In genomic region chr15:99143655-99144610, GRCh38 we compare ENCODE assay signal across 13 cellular contexts. TPM values are rescaled to one million over a fixed set of nuclear protein-coding genes. Genes with fewer than 3 reads are reported as not detected.
A peak's percentile ranks its signal among the peaks of the same experiment; 100 is the strongest.
DNase-seq lines count a peak whose midpoint lies in the region; ATAC-seq, FAIRE-seq and TF ChIP-seq lines count a peak whose summit lies in the region.
"Had no signal": no experiment of that assay in that cellular context is flagged by ENCODE, and none has a peak within 500 bp of the region (broad histone marks: within the 10 kb centered on the region; RNA-seq: fewer than 3 reads in every experiment).

No MANE protein-coding gene starts in this region.

- H3K27ac Mint-ChIP-seq in activated naive CD8-positive, alpha-beta T cell treated with anti-CD3 and anti-CD28 coated beads, Interleukin-2, amount 50 U/mL, for 24 hours = no peak overlapping the region
- H3K27ac Mint-ChIP-seq: activated T-helper 1 cell treated with anti-CD3 and anti-CD28 coated beads, Interleukin-12 subunit alpha, Interleukin-12 subunit beta, Interleukin-2, Interleukin-4 antibody, amounts not matched to agents 30 ng/mL and 10 ng/mL and 1 ng/mL, durations not matched to agents 14 hours and 24 hours and 36 hours; naive B cell had no signal

- FAIRE-seq in small intestine (lab: Jason Lieb, UNC) = no peak
- FAIRE-seq: endometrium had no signal

- H3K4me3 Mint-ChIP-seq in activated naive CD8-positive, alpha-beta T cell treated with anti-CD3 and anti-CD28 coated beads, Interleukin-2, amount 50 U/mL, for 24 hours = no peak overlapping the region
- H3K4me3 Mint-ChIP-seq: activated T-helper 1 cell treated with anti-CD3 and anti-CD28 coated beads, Interleukin-12 subunit alpha, Interleukin-12 subunit beta, Interleukin-2, Interleukin-4 antibody, amounts not matched to agents 30 ng/mL and 10 ng/mL and 1 ng/mL, durations not matched to agents 14 hours and 24 hours and 36 hours; naive B cell had no signal

- no peaks in the 10 kb centered on the region for H3K4me1 Mint-ChIP-seq in activated naive CD8-positive, alpha-beta T cell treated with anti-CD3 and anti-CD28 coated beads, Interleukin-2, amount 50 U/mL, for 24 hours
- H3K4me1 Mint-ChIP-seq: naive B cell had no signal

- H3K36me3 ChIP-seq in breast epithelium (no peaks in the 10 kb centered on the region), iPS-20b (ENCODE audit: insufficient read depth, low read depth, low read length) (no peaks in the 10 kb centered on the region), small intestine (ENCODE audit: control insufficient read depth in 2 of 2, insufficient read depth in 2 of 2, low read length in 2 of 2) (no peaks in the 10 kb centered on the region)

- H3K36me3 Mint-ChIP-seq in activated naive CD8-positive, alpha-beta T cell treated with anti-CD3 and anti-CD28 coated beads, Interleukin-2, amount 50 U/mL, for 24 hours (ENCODE audit: low read depth) = no peaks in the 10 kb centered on the region
- H3K36me3 Mint-ChIP-seq: naive B cell had no signal

- DNase-seq in GM03348 (ENCODE audit: low spot score) = peak; percentile 60
- DNase-seq in breast epithelium (ENCODE audit: low spot score in 2 of 2) = peak in 1 of 2 donors; percentile 92
- DNase-seq in sciatic nerve (ENCODE audit: low spot score) = no peak
- DNase-seq in activated naive CD8-positive, alpha-beta T cell treated with anti-CD3 and anti-CD28 coated beads, Interleukin-2, amount 50 U/mL, for 24 hours = no peak
- no peak for DNase-seq in small intestine
- DNase-seq in cerebellum (ENCODE audit: low spot score) = no peak
- no peak for DNase-seq in hippocampal formation (lab: John Stamatoyannopoulos, UW)
- DNase-seq: DMS153, naive B cell, NCI-H510A had no signal

- peak; percentile 95 for ATAC-seq in sciatic nerve
- no peak for ATAC-seq in activated naive CD8-positive, alpha-beta T cell treated with anti-CD3 and anti-CD28 coated beads, Interleukin-2, amount 50 U/mL, for 24 hours

- peak overlapping the region; percentile 77 to 82 for H3K27ac ChIP-seq in breast epithelium
- H3K27ac ChIP-seq in iPS-20b (ENCODE audit: low read length) = no peak overlapping the region
- no peak overlapping the region for H3K27ac ChIP-seq in small intestine (ENCODE audit: low read depth in 1 of 2, low read length in 1 of 2)

- no peak overlapping the region for H3K4me3 ChIP-seq in breast epithelium
- H3K4me3 ChIP-seq in iPS-20b (ENCODE audit: low read length) = peak overlapping the region; percentile 34; the same call in 1 of the 2 replicates
- H3K4me3 ChIP-seq in small intestine (ENCODE audit: low read depth in 1 of 2, low read length in 2 of 2) = no peak overlapping the region

- H3K4me1 ChIP-seq in breast epithelium (no peaks in the 10 kb centered on the region), iPS-20b (ENCODE audit: insufficient read depth, low read length) (peaks cover 36% of the 10 kb centered on the region), small intestine (ENCODE audit: control insufficient read depth in 2 of 2, insufficient read depth in 1 of 2, low read depth in 1 of 2, low read length in 1 of 2) (no peaks in the 10 kb centered on the region)

- no peak for TF ChIP-seq POLR2A in breast epithelium (IDR thresholded peaks at IDR 0.05)

- H3K27me3 Mint-ChIP-seq in activated naive CD8-positive, alpha-beta T cell treated with anti-CD3 and anti-CD28 coated beads, Interleukin-2, amount 50 U/mL, for 24 hours = no peaks in the 10 kb centered on the region
- H3K27me3 Mint-ChIP-seq: naive B cell had no signal

- no peak for TF ChIP-seq CTCF in breast epithelium (IDR thresholded peaks at IDR 0.05)

- no peaks in the 10 kb centered on the region for H3K9me3 ChIP-seq in breast epithelium
- H3K9me3 ChIP-seq in iPS-20b (ENCODE audit: insufficient read depth, low read depth, low read length) = no peaks in the 10 kb centered on the region
- no peaks in the 10 kb centered on the region for H3K9me3 ChIP-seq in small intestine (ENCODE audit: control insufficient read depth, low read depth)

- no peaks in the 10 kb centered on the region for H3K27me3 ChIP-seq in breast epithelium
- no peaks in the 10 kb centered on the region for H3K27me3 ChIP-seq in iPS-20b (ENCODE audit: insufficient read depth, low read length)
- no peaks in the 10 kb centered on the region for H3K27me3 ChIP-seq in small intestine (ENCODE audit: control insufficient read depth in 2 of 2, insufficient read depth in 2 of 2, low read length in 2 of 2)

- no peaks in the 10 kb centered on the region for H3K9me3 Mint-ChIP-seq in activated naive CD8-positive, alpha-beta T cell treated with anti-CD3 and anti-CD28 coated beads, Interleukin-2, amount 50 U/mL, for 24 hours
- H3K9me3 Mint-ChIP-seq: activated T-helper 1 cell treated with anti-CD3 and anti-CD28 coated beads, Interleukin-12 subunit alpha, Interleukin-12 subunit beta, Interleukin-2, Interleukin-4 antibody, amounts not matched to agents 30 ng/mL and 10 ng/mL and 1 ng/mL, durations not matched to agents 14 hours and 24 hours and 36 hours; naive B cell had no signal

- H3K9ac ChIP-seq in iPS-20b (ENCODE audit: low read depth, low read length) = peak overlapping the region; percentile 31

- intact Hi-C loops in breast epithelium (cut with DNase I; ENCODE audit: low total_unique reads) (no loop called here), sciatic nerve (cut with DNase I) (no loop called here)

- WGBS in small intestine, 3 donors = 79 to 87% (median 83%) methylated on average over 7 of the region's 7 CpGs

RNA-seq across cellular contexts. Expression of gene SYNM, which starts 39.1 kb away (rescaled TPM):
- total RNA-seq in breast epithelium = 100 to 1,000 TPM in 2 of 3 donors, 10 to 100 TPM in 1; 32.0 to 319 (median 115) TPM
- 33.7 TPM for total RNA-seq in sciatic nerve
- 10 to 100 TPM in 1 of 3 donors, 1 to 10 TPM in 2; 2.9 to 18.1 (median 3.5) TPM for polyA plus RNA-seq in small intestine
- 11.9 TPM for total RNA-seq in cerebellum

Comparison
In these comparisons a context has a peak if more than half of its experiments do, and no peak if none do; other contexts are left out.
1. H3K27ac ChIP-seq: peak in breast epithelium (2 of 2); none in iPS-20b (single experiment) and small intestine (0 of 2).